In genomic region chr1:212247179-212247721, GRCh38 we compare ENCODE assay signal across 13 cellular contexts. TPM values are rescaled to one million over a fixed set of nuclear protein-coding genes. Genes with fewer than 3 reads are reported as not detected.
A peak's percentile ranks its signal among the peaks of the same experiment; 100 is the strongest.
DNase-seq lines count a peak whose midpoint lies in the region; ATAC-seq and TF ChIP-seq lines count a peak whose summit lies in the region.
"Had no signal": no experiment of that assay in that cellular context is flagged by ENCODE, and none has a peak within 500 bp of the region (broad histone marks: within the 10 kb centered on the region; RNA-seq: fewer than 3 reads in every experiment).

No MANE protein-coding gene starts in this region.

- no peak overlapping the region for H3K4me3 ChIP-seq in cardiac fibroblast (replicated peaks in 1 of 2; ENCODE audit: low read depth in 2 of 2, low read length in 2 of 2)
- H3K4me3 ChIP-seq in stomach smooth muscle (ENCODE audit: low read length in 2 of 2): peak overlapping the region; percentile 44 to 47
- H3K4me3 ChIP-seq: ovary had no signal

- H3K36me3 ChIP-seq in stomach smooth muscle (ENCODE audit: control insufficient read depth in 2 of 2, insufficient read depth in 2 of 2, low read length in 2 of 2): no peaks in the 10 kb centered on the region
- H3K36me3 ChIP-seq: ovary had no signal

- no peak overlapping the region for H3K27ac ChIP-seq in stomach smooth muscle (ENCODE audit: low read length)
- H3K27ac ChIP-seq: ovary had no signal

- no peak for ATAC-seq in HG02623 (IDR thresholded peaks at IDR 0.05; ENCODE audit: unreplicated experiment)
- ATAC-seq: activated CD8-positive, alpha-beta memory T cell treated with anti-CD3 and anti-CD28 coated beads, Interleukin-2, amount 10 ng/mL, durations not matched to agents 7 days and 5 days had no signal

- H3K27me3 ChIP-seq in stomach smooth muscle (ENCODE audit: control insufficient read depth in 1 of 2, insufficient read depth in 2 of 2, low read length in 2 of 2): no peaks in the 10 kb centered on the region
- H3K27me3 ChIP-seq: ovary had no signal

- no peaks in the 10 kb centered on the region for H3K9me3 ChIP-seq in stomach smooth muscle (ENCODE audit: control insufficient read depth in 2 of 2, low read length in 2 of 2)
- H3K9me3 ChIP-seq: ovary had no signal

- no peak for TF ChIP-seq CTCF in cardiac fibroblast (IDR thresholded peaks at IDR 0.05; ENCODE audit: low read depth, low read length)

- DNase-seq in LHCN-M2 (ENCODE audit: low read depth): peak; percentile 29
- DNase-seq in cardiac fibroblast (ENCODE audit: low read depth in 2 of 2): peak; percentile 51 to 67
- peak; percentile 71 for DNase-seq in hepatic stellate cell (ENCODE audit: low spot score)
- no peak for DNase-seq in DMS53 treated with DMSO at 0.1 percent for 48 hours (lab: John Stamatoyannopoulos, UW; ENCODE audit: unreplicated experiment)
- DNase-seq in islet precursor cell: no peak
- DNase-seq: activated CD8-positive, alpha-beta memory T cell treated with anti-CD3 and anti-CD28 coated beads, Interleukin-2, amount 10 ng/mL, durations not matched to agents 7 days and 5 days; Kasumi-1; NCI-H2227 treated with DMSO at 0.1 percent for 48 hours; stimulated activated CD4-positive, alpha-beta T cell treated with anti-CD3 and anti-CD28 coated beads, Interleukin-2, amount 100 ng/mL, for 48 hours; T1000 had no signal

- peak overlapping the region in 1 of 2 donors; percentile 10 for H3K9ac ChIP-seq in stomach smooth muscle (ENCODE audit: low read length in 2 of 2)

- H3K4me1 ChIP-seq in stomach smooth muscle (ENCODE audit: control insufficient read depth, insufficient read depth, low read length): peaks cover 14% of the 10 kb centered on the region

RNA-seq across cellular contexts. Expression of gene PPP2R5A, which starts 38.0 kb away (rescaled TPM):
- 11.5 and 13.0 TPM in 2 replicates for total RNA-seq in LHCN-M2 (2014; rRNA removed)
- polyA plus RNA-seq in LHCN-M2 (2012): 4.2 TPM

Comparison
In these comparisons a context has a peak if more than half of its experiments do, and no peak if none do; other contexts are left out.
1. DNase-seq: peak in LHCN-M2 (single experiment), cardiac fibroblast (2 of 2) and hepatic stellate cell (single experiment); none in DMS53 treated with DMSO at 0.1 percent for 48 hours (single experiment) and islet precursor cell (single experiment).
2. H3K4me3 ChIP-seq: peak in stomach smooth muscle (2 of 2); none in cardiac fibroblast (0 of 2).